10 cellular contexts compared by ENCODE assay signal in genomic region chr11:19039409-19039808, GRCh38. TPM values are rescaled to one million over a fixed set of nuclear protein-coding genes. Genes with fewer than 3 reads are reported as not detected.
"Had no signal": no experiment of that assay in that cellular context is flagged by ENCODE, and none has a peak within 500 bp of the region (broad histone marks: within the 10 kb centered on the region; RNA-seq: fewer than 3 reads in every experiment).

No MANE protein-coding gene starts in this region.

- FAIRE-seq: H1, H54 had no signal

- H3K4me2 ChIP-seq: GM23338 had no signal

- H3K36me3 Mint-ChIP-seq: IgD-negative memory B cell had no signal

- H3K27ac ChIP-seq: HL-60 had no signal

- H2AFZ ChIP-seq: GM23338 had no signal

- H3K4me3 Mint-ChIP-seq: GM23338, H9, HFFc6, IgD-negative memory B cell had no signal

- ATAC-seq: GM23338 had no signal

- H3K27ac Mint-ChIP-seq: GM23338, HFFc6, IgD-negative memory B cell had no signal

- DNase-seq: H9, HCEC 1CT, HFFc6, KG1 had no signal

- H3K4me3 ChIP-seq: GM23338 had no signal

- H3K4me1 Mint-ChIP-seq: GM23338, H9, IgD-negative memory B cell had no signal

RNA-seq across cellular contexts. Expression of gene MRGPRX2, which starts 21.1 kb away (rescaled TPM):
- total RNA-seq: GM23338, H1, H9, HFFc6, HT1080 had no signal
- polyA plus RNA-seq: GM23338, H1, IgD-negative memory B cell had no signal
